Comparison of ENCODE assay signal across 8 cellular contexts in the genomic region with DNA sequence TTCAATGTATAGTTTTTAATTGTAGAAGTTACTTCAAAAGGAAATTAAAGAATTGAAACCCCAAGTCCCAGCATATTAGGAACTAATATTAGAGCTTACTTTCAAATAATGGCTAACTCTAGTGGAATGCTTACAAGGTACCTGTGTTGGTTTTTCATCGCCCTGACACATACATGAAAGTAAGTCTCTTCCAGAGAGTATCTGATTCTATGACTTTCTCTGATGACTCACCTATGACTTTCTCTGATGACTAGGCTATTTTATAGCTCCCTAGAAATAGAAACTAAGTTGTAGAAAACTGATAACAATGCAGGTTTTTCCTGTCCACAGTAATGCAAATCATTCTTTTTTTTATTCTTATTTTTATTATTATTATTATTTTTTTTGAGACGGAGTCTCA. TPM values are rescaled to one million over a fixed set of nuclear protein-coding genes. Genes with fewer than 3 reads are reported as not detected.
DNase-seq lines count a peak whose midpoint lies in the region; ATAC-seq and TF ChIP-seq lines count a peak whose summit lies in the region.

No MANE protein-coding gene starts in this region.

- WGBS in aorta, 2 donors: 79 to 84% methylated on average over 2 of the region's 2 CpGs
- 66% methylated on average over 2 of the region's 2 CpGs for WGBS in suprapubic skin

- H3K27ac Mint-ChIP-seq in endothelial cell (ENCODE audit: unreplicated experiment): no peak overlapping the region

- no peaks in the 10 kb centered on the region for H3K9me2 ChIP-seq in Karpas-422 (replicated peaks; ENCODE audit: insufficient read depth, low read length)

- H3K36me3 Mint-ChIP-seq in endothelial cell (ENCODE audit: low read depth, unreplicated experiment): peaks cover 9% of the 10 kb centered on the region

- H3K9me3 ChIP-seq in aorta (ENCODE audit: control insufficient read depth, low read length) (peaks cover 3% of the 10 kb centered on the region), Karpas-422 (ENCODE audit: low read length) (0 out of 2 replicates have a peak, but pooled peaks cover 2% of the 10 kb centered on the region), suprapubic skin (no peaks in the 10 kb centered on the region)

- no peaks in the 10 kb centered on the region for H4K20me1 ChIP-seq in Karpas-422 (ENCODE audit: insufficient read depth, low read depth, low read length)

- no peaks in the 10 kb centered on the region for H3K4me1 ChIP-seq in aorta (ENCODE audit: control insufficient read depth in 1 of 2, insufficient read depth in 2 of 2, low read length in 2 of 2)
- peaks cover 22% of the 10 kb centered on the region for H3K4me1 ChIP-seq in Karpas-422 (ENCODE audit: low read length)
- peaks cover 17% of the 10 kb centered on the region for H3K4me1 ChIP-seq in suprapubic skin

- H3K4me3 Mint-ChIP-seq in endothelial cell (ENCODE audit: unreplicated experiment): no peak overlapping the region

- H3K27me3 ChIP-seq in aorta (ENCODE audit: control insufficient read depth in 1 of 2, insufficient read depth in 2 of 2, low read length in 1 of 2): no peaks in the 10 kb centered on the region
- no peaks in the 10 kb centered on the region for H3K27me3 ChIP-seq in Karpas-422 (ENCODE audit: low read length)
- H3K27me3 ChIP-seq in suprapubic skin: no peaks in the 10 kb centered on the region

- H3K4me2 ChIP-seq in Karpas-422 (ENCODE audit: low read depth, low read length, poor library complexity, severe bottlenecking): no peak overlapping the region

- no peak overlapping the region for H3K9ac ChIP-seq in Karpas-422 (ENCODE audit: low read length)

- intact Hi-C loops in aorta (cut with DNase I): no loop called here

- peaks cover 1% of the 10 kb centered on the region for H3K9me3 Mint-ChIP-seq in endothelial cell (ENCODE audit: unreplicated experiment)

- ATAC-seq in GM21360 (IDR thresholded peaks at IDR 0.05; ENCODE audit: unreplicated experiment): peak; percentile 57
- peak; percentile 65 for ATAC-seq in HG03520 (IDR thresholded peaks at IDR 0.05; ENCODE audit: unreplicated experiment)
- ATAC-seq in aorta (ENCODE audit: low FRiP score): no peak

- no peak for TF ChIP-seq POLR2A in suprapubic skin (IDR thresholded peaks at IDR 0.05)

- H3K27ac ChIP-seq in aorta (ENCODE audit: low read depth in 1 of 2, low read length in 2 of 2): no peak overlapping the region
- no peak overlapping the region for H3K27ac ChIP-seq in Karpas-422 (ENCODE audit: low read length)
- H3K27ac ChIP-seq in suprapubic skin: no peak overlapping the region

- DNase-seq in AG08396 (ENCODE audit: low spot score) (peak; percentile 34), choroid plexus epithelial cell (ENCODE audit: low read depth) (peak; percentile 69), aorta (no peak), Karpas-422 (no peak), endothelial cell (ENCODE audit: low spot score) (no peak), suprapubic skin (ENCODE audit: low spot score in 2 of 2) (no peak)

- H3K79me2 ChIP-seq in Karpas-422 (ENCODE audit: low read length): no peaks in the 10 kb centered on the region

- TF ChIP-seq EP300 in suprapubic skin (IDR thresholded peaks at IDR 0.05): no peak

- H2AFZ ChIP-seq in Karpas-422 (ENCODE audit: low read length): no peak overlapping the region

- H3K36me3 ChIP-seq in aorta (ENCODE audit: control insufficient read depth in 1 of 2, insufficient read depth in 2 of 2, low read length in 1 of 2) (no peaks in the 10 kb centered on the region), Karpas-422 (ENCODE audit: insufficient read depth, low read length) (no peaks in the 10 kb centered on the region), suprapubic skin (no peaks in the 10 kb centered on the region)

- TF ChIP-seq CTCF in choroid plexus epithelial cell (conservative IDR thresholded peaks at IDR 0.05; ENCODE audit: low read depth, low read length): no peak
- no peak for TF ChIP-seq CTCF in endothelial cell (IDR thresholded peaks at IDR 0.05; ENCODE audit: unreplicated experiment)
- TF ChIP-seq CTCF in suprapubic skin (IDR thresholded peaks at IDR 0.05): no peak

- H3K4me3 ChIP-seq in choroid plexus epithelial cell (ENCODE audit: low read depth, low read length) (no peak overlapping the region), aorta (ENCODE audit: low read length in 2 of 2) (no peak overlapping the region), Karpas-422 (ENCODE audit: low read length) (no peak overlapping the region), suprapubic skin (no peak overlapping the region)

- peaks cover 2% of the 10 kb centered on the region for H3K27me3 Mint-ChIP-seq in endothelial cell (ENCODE audit: unreplicated experiment)

- H3K4me1 Mint-ChIP-seq in endothelial cell (ENCODE audit: unreplicated experiment): peaks cover 13% of the 10 kb centered on the region

RNA-seq across cellular contexts. Expression of a gene that starts 33.6 kb away (rescaled TPM):
- total RNA-seq in aorta (1 to 10 TPM in 1 of 2 donors, under 1 TPM in 1; 0.42 to 2.2 TPM), endothelial cell (ENCODE audit: unreplicated experiment) (not detected), suprapubic skin (100 to 1,000 TPM in 1 of 4 donors, 10 to 100 TPM in 3; 29.9 to 155 (median 81.8) TPM)
- not detected for polyA plus RNA-seq in aorta
- total RNA-seq in Karpas-422 (2014; rRNA removed; shearing (Covaris generic); ENCODE audit: low replicate concordance): 0.34 TPM in 1 of 2 replicates, not detected in the other

Comparison
In these comparisons a context has a peak if more than half of its experiments do, and no peak if none do; other contexts are left out.
1. DNase-seq: peak in AG08396 (single experiment) and choroid plexus epithelial cell (single experiment); none in aorta (0 of 2), Karpas-422 (single experiment), endothelial cell (single experiment) and suprapubic skin (0 of 2).
2. RNA of a gene that starts 33.6 kb away (total RNA-seq): 29.9 to 155 TPM in suprapubic skin; 0.42 to 2.2 TPM in aorta, 0.34 TPM in Karpas-422 and not detected in endothelial cell (single experiment); every median in the first group is over 4 times any median in the second.